8 cellular contexts compared by ENCODE assay signal in the genomic region with DNA sequence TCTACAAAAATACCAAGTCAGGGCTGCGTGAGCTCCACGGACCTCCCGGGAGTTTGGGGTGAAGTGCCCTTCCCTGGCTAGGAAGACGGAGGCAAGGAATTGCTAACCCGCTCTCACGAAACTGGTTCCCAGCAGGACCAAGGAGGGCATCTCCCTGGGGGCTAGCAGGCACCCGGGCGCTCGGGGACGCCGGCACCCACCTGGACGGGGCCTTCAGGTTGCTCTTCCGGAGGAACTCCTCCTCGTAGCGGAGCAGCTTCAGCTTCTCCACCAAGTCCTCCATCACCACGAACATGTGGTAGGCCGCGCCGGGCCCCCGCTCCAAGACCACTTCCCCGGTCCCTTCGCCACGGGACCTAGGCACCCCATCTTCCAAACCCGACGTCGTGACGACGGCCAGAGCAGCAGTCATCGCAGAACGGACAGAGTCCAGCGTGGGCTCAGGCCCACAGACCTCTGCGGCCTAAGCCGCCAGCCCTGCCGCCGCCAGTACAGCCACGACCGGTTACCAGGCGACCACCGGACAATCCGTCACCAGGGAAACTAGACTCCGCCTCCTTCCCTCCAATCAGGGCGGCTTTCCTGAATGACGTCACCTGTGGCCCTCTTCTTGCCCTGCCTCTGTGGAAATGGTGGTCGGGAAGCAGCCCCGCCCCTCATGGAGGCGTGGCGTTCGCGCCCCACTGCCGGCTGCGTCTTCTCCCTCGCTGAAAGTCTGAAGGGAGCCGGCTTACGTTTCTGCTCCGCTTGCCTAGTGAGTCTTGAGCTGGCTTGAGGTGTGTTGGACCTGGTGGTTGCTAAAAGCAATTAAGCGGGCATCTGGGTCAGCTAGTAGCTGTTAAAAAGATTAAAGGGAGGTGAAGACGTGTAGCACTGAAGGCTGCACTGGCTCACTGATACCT. TPM values are rescaled to one million over a fixed set of nuclear protein-coding genes. Genes with fewer than 3 reads are reported as not detected.
A peak's percentile ranks its signal among the peaks of the same experiment; 100 is the strongest.
DNase-seq lines count a peak whose midpoint lies in the region; ATAC-seq and TF ChIP-seq lines count a peak whose summit lies in the region.

A gene with protein sequence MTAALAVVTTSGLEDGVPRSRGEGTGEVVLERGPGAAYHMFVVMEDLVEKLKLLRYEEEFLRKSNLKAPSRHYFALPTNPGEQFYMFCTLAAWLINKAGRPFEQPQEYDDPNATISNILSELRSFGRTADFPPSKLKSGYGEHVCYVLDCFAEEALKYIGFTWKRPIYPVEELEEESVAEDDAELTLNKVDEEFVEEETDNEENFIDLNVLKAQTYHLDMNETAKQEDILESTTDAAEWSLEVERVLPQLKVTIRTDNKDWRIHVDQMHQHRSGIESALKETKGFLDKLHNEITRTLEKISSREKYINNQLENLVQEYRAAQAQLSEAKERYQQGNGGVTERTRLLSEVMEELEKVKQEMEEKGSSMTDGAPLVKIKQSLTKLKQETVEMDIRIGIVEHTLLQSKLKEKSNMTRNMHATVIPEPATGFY (minus strand): TSS at position 514 of the 902 bp plus-strand sequence. CDS start 102 bp downstream, at position 412.

- H3K27ac Mint-ChIP-seq in type B pancreatic cell, result peak within 1 kb of the TSS; percentile 98

- TF ChIP-seq POLR2A in adrenal gland (IDR thresholded peaks at IDR 0.05) (peak; percentile 48 to 93), heart left ventricle (IDR thresholded peaks at IDR 0.05) (peak in 1 of 2 donors; percentile 45)

- TF ChIP-seq CTCF in GM12875 (IDR thresholded peaks at IDR 0.05; ENCODE audit: borderline replicate concordance, insufficient read depth, low read depth, low read length) (no peak), adrenal gland (IDR thresholded peaks at IDR 0.05) (no peak), heart left ventricle (IDR thresholded peaks at IDR 0.05) (no peak), type B pancreatic cell (conservative IDR thresholded peaks at IDR 0.05) (no peak)

- H3K4me1 Mint-ChIP-seq in type B pancreatic cell (ENCODE audit: unreplicated experiment), result peaks cover 36% of the 10 kb centered on the region

- H3K9me3 Mint-ChIP-seq in type B pancreatic cell, result no peaks in the 10 kb centered on the region

- H3K27me3 ChIP-seq in adrenal gland, result no peaks in the 10 kb centered on the region
- no peaks in the 10 kb centered on the region for H3K27me3 ChIP-seq in heart left ventricle

- H3K27me3 Mint-ChIP-seq in type B pancreatic cell, result no peaks in the 10 kb centered on the region

- no peaks in the 10 kb centered on the region for H3K9me3 ChIP-seq in adrenal gland (replicated peaks in 1 of 3)
- H3K9me3 ChIP-seq in heart left ventricle, result no peaks in the 10 kb centered on the region

- 0 to 1% (median 1%) methylated on average over 25 to 57 of the region's 57 CpGs for WGBS in adrenal gland, 4 donors
- WGBS in heart left ventricle, 4 donors, result 0 to 1% (median 0%) methylated on average over 32 to 57 of the region's 57 CpGs

- H3K4me1 ChIP-seq in adrenal gland (replicated peaks in 1 of 2), result peaks cover 26 to 40% of the 10 kb centered on the region in 2 donors
- H3K4me1 ChIP-seq in heart left ventricle, result peaks cover 0 to 49% (median 13%) of the 10 kb centered on the region in 12 donors

- intact Hi-C loops in adrenal gland (cut with DNase I), result no loop called here
- intact Hi-C loops in heart left ventricle (cut with DNase I), result loop anchor here in 9 of 10 donors (5.0 to 10.0 kb wide), 5 partner anchors 127 to 363 kb away; a partner anchor contains a TSS

- peaks cover under 1% of the 10 kb centered on the region for H3K36me3 Mint-ChIP-seq in type B pancreatic cell

- ATAC-seq in HG02840 (IDR thresholded peaks at IDR 0.05; ENCODE audit: low FRiP score, unreplicated experiment), result peak; percentile 96
- ATAC-seq in heart left ventricle, result peak; percentile 100

- peak within 1 kb of the TSS; percentile 99 for H3K4me3 Mint-ChIP-seq in type B pancreatic cell

- H3K4me3 ChIP-seq in GM12875 (ENCODE audit: low read depth, low read length) (peak within 1 kb of the TSS; percentile 82), adrenal gland (peak within 1 kb of the TSS; percentile 41 to 76 (median 70)), heart left ventricle (peak within 1 kb of the TSS; percentile 66 to 91 (median 81))

- H3K27ac ChIP-seq in adrenal gland (peak within 1 kb of the TSS in 4 of 5 donors; percentile 65 to 81 (median 76)), heart left ventricle (peak within 1 kb of the TSS in 11 of 12 donors; percentile 6 to 88 (median 73))

- H3K36me3 ChIP-seq in adrenal gland (replicated peaks in 1 of 2) (no peaks in the 10 kb centered on the region), heart left ventricle (peaks cover 0 to 13% (median 0%) of the 10 kb centered on the region in 9 donors)

- peak; percentile 99 for DNase-seq in NCI-H1436 treated with DMSO at 0.1 percent for 48 hours (lab: John Stamatoyannopoulos, UW)
- DNase-seq in T-helper 1 cell, result peak; percentile 91 to 96 (median 94)
- DNase-seq in adrenal gland, result peak; percentile 97 to 99 (median 99)
- DNase-seq in heart left ventricle, result peak; percentile 96 to 98 (median 98)
- peak; percentile 99 for DNase-seq in pons (ENCODE audit: low spot score)
- DNase-seq in type B pancreatic cell (ENCODE audit: extremely low spot score, unreplicated experiment), result peak; percentile 95

RNA-seq across cellular contexts. Expression of the gene that starts here (rescaled TPM):
- total RNA-seq in adrenal gland (10 to 100 TPM; 36.0 to 61.9 (median 52.5) TPM), heart left ventricle (10 to 100 TPM; 11.8 to 36.4 (median 22.9) TPM), type B pancreatic cell (ENCODE audit: low replicate concordance) (77.0 and 95.7 TPM in 2 replicates)
- polyA plus RNA-seq in adrenal gland (10 to 100 TPM; 16.1 to 48.5 (median 20.3) TPM), heart left ventricle (10 to 100 TPM in 1 of 2 donors, 1 to 10 TPM in 1; 4.3 to 23.6 TPM)

Comparison
In these comparisons a context has a peak if more than half of its experiments do, and no peak if none do; other contexts are left out.
1. Peak in every context shown above with its lines: DNase-seq, ATAC-seq, H3K4me3 ChIP-seq and H3K27ac ChIP-seq.
2. intact Hi-C loops: an anchor here in heart left ventricle (5.0 to 10.0 kb wide); none called in adrenal gland.